In the genomic region with DNA sequence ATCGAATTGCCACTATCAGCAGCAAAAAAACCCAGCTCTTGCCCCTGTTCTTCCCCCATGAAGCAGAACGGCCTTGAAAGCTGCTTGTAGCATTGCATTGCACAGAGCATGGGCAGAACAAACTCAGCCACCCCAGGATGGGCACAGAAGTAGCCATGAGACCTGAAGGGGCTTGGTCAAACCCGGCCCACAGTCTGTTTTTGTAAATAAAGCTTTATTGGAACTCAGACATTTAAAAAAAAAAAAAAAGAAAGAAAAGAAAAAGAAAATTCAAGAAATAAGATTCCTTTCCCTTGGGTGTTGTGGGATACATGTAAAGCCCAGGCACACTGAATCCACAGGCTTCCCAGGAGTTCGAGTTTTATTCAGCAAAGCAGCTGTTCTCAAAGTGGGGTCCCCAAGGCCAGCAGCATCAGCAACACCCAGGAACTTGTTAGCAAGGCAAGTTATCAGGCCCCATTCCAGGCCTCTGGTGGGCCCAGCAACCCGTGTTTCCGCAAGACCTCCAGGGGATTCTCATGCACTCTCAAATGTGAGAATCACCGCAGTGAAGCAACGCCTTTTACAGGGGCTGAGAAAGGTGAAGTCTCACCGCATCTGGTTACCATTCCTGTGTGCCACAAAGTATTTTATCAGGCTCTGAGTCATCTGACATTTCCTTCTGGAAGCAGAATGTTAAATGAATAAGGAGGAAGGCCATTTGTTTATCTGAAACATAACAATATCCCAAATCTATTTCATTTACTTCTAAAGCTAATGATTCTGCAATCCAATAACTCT, we compare ENCODE assay signal across 14 cellular contexts.
DNase-seq lines count a peak whose midpoint lies in the region; ATAC-seq and TF ChIP-seq lines count a peak whose summit lies in the region.
"Had no signal": no experiment of that assay in that cellular context is flagged by ENCODE, and none has a peak within 500 bp of the region (broad histone marks: within the 10 kb centered on the region; RNA-seq: fewer than 3 reads in every experiment).

No MANE protein-coding gene starts in this region.

- no peaks in the 10 kb centered on the region for H3K9me3 ChIP-seq in PC-3 (ENCODE audit: low read length)
- H3K9me3 ChIP-seq in endodermal cell (ENCODE audit: control insufficient read depth, low read length), result no peaks in the 10 kb centered on the region
- H3K9me3 ChIP-seq in trophoblast cell (ENCODE audit: insufficient read depth, low read depth, low read length), result peaks cover 2% of the 10 kb centered on the region
- H3K9me3 ChIP-seq in tibial nerve, result no peaks in the 10 kb centered on the region
- no peaks in the 10 kb centered on the region for H3K9me3 ChIP-seq in smooth muscle cell (replicated peaks; ENCODE audit: low read depth)
- H3K9me3 ChIP-seq: Caco-2, colonic mucosa, HAP-1 had no signal

- no peak overlapping the region for H4K12ac ChIP-seq in trophoblast cell (ENCODE audit: low read depth, low read length)

- DNase-seq in EH (ENCODE audit: low read depth) (peak; percentile 82), PC-3 (peak; percentile 97), endodermal cell (peak; percentile 77), trophoblast cell (peak; percentile 35 to 74), cerebellar cortex (ENCODE audit: low spot score) (no peak), tibial nerve (ENCODE audit: low spot score in 2 of 2) (no peak), smooth muscle cell (lab: John Stamatoyannopoulos, UW; ENCODE audit: unreplicated experiment) (no peak)
- DNase-seq: activated CD4-positive, alpha-beta memory T cell treated with anti-CD3 and anti-CD28 coated beads, Interleukin-2, amount 10 ng/mL, durations not matched to agents 7 days and 5 days; activated gamma-delta T cell; Caco-2; colonic mucosa; T-helper 9 cell had no signal

- H3K36me3 ChIP-seq in PC-3 (ENCODE audit: low read depth, low read length) (no peaks in the 10 kb centered on the region), endodermal cell (ENCODE audit: control insufficient read depth, insufficient read depth, low read length) (no peaks in the 10 kb centered on the region), trophoblast cell (ENCODE audit: control insufficient read depth in 1 of 2, insufficient read depth in 2 of 2, low read length in 2 of 2) (no peaks in the 10 kb centered on the region), tibial nerve (no peaks in the 10 kb centered on the region), smooth muscle cell (ENCODE audit: low read depth) (no peaks in the 10 kb centered on the region)
- H3K36me3 ChIP-seq: colonic mucosa, HAP-1 had no signal

- TF ChIP-seq EP300 in tibial nerve (IDR thresholded peaks at IDR 0.05), result no peak

- CTCF ChIA-PET in PC-3 (lab: Charles Lee), result interaction anchor here (0.7 to 2.0 kb wide), 3 partner anchors 224 to 257 kb away, joined by 4 to 14 read pairs (median 4); no protein-coding TSS in a partner anchor

- no peak overlapping the region for H2AK5ac ChIP-seq in trophoblast cell (ENCODE audit: low read length)

- no peak overlapping the region for H4K8ac ChIP-seq in trophoblast cell (ENCODE audit: low read depth, low read length)

- ATAC-seq in PC-3 (peak; percentile 87), GM19328 (IDR thresholded peaks at IDR 0.05; ENCODE audit: unreplicated experiment) (no peak)

- TF ChIP-seq CTCF in PC-3 (conservative IDR thresholded peaks at IDR 0.05; ENCODE audit: low read depth, low read length) (no peak), endodermal cell (conservative IDR thresholded peaks at IDR 0.05) (no peak), tibial nerve (IDR thresholded peaks at IDR 0.05) (no peak), smooth muscle cell (IDR thresholded peaks at IDR 0.05; ENCODE audit: borderline replicate concordance, insufficient read depth, poor library complexity, severe bottlenecking) (no peak)

- H3K36me3 Mint-ChIP-seq in endodermal cell (ENCODE audit: low read depth), result no peaks in the 10 kb centered on the region

- H3K27ac ChIP-seq in PC-3 (ENCODE audit: low read length), result peak overlapping the region; percentile 88
- no peak overlapping the region for H3K27ac ChIP-seq in endodermal cell (ENCODE audit: low read depth, low read length)
- no peak overlapping the region for H3K27ac ChIP-seq in trophoblast cell (ENCODE audit: low read depth, low read length)
- no peak overlapping the region for H3K27ac ChIP-seq in tibial nerve
- H3K27ac ChIP-seq in smooth muscle cell (ENCODE audit: low read depth), result no peak overlapping the region
- H3K27ac ChIP-seq: colonic mucosa had no signal

- H4K91ac ChIP-seq in trophoblast cell (ENCODE audit: low read depth, low read length), result no peak overlapping the region

- no peak overlapping the region for H2BK5ac ChIP-seq in trophoblast cell (ENCODE audit: low read depth, low read length, poor library complexity)

- H3K27me3 ChIP-seq in PC-3 (ENCODE audit: low read length) (no peaks in the 10 kb centered on the region), endodermal cell (ENCODE audit: control insufficient read depth, insufficient read depth, low read length, poor library complexity, severe bottlenecking) (no peaks in the 10 kb centered on the region), trophoblast cell (ENCODE audit: insufficient read depth, low read length) (no peaks in the 10 kb centered on the region), tibial nerve (no peaks in the 10 kb centered on the region), smooth muscle cell (ENCODE audit: low read depth) (no peaks in the 10 kb centered on the region)
- H3K27me3 ChIP-seq: colonic mucosa had no signal

- POLR2A ChIA-PET in PC-3 (lab: Charles Lee; ENCODE audit: unreplicated experiment), result interaction anchor here (0.6 kb wide), 1 partner anchor 312 kb away, joined by 5 read pairs; no protein-coding TSS in a partner anchor

- H2BK120ac ChIP-seq in trophoblast cell (ENCODE audit: insufficient read depth, low read length, poor library complexity), result no peak overlapping the region

- H3K4me3 ChIP-seq in PC-3 (ENCODE audit: low read length) (peak overlapping the region; percentile 10; the same call in 1 of the 2 replicates), endodermal cell (ENCODE audit: low read length) (no peak overlapping the region), trophoblast cell (ENCODE audit: low read depth, low read length) (no peak overlapping the region), tibial nerve (no peak overlapping the region), smooth muscle cell (no peak overlapping the region)
- H3K4me3 ChIP-seq: colonic mucosa, HAP-1 had no signal

- no peak overlapping the region for H3K23ac ChIP-seq in trophoblast cell (ENCODE audit: low read length)

- no TSS peak for BruUV-seq in PC-3 (replicated peaks; lab: Mats Ljungman, UMichigan)

- H3K9me2 ChIP-seq in PC-3 (replicated peaks; ENCODE audit: low read length), result no peaks in the 10 kb centered on the region

- peaks cover 4% of the 10 kb centered on the region for H3K27me3 Mint-ChIP-seq in endodermal cell (ENCODE audit: insufficient read depth)
- H3K27me3 Mint-ChIP-seq: activated CD4-positive, alpha-beta memory T cell treated with anti-CD3 and anti-CD28 coated beads, Interleukin-2, amount 10 ng/mL, durations not matched to agents 7 days and 5 days had no signal

- H3K27ac Mint-ChIP-seq in endodermal cell, result no peak overlapping the region
- H3K27ac Mint-ChIP-seq: activated CD4-positive, alpha-beta memory T cell treated with anti-CD3 and anti-CD28 coated beads, Interleukin-2, amount 10 ng/mL, durations not matched to agents 7 days and 5 days had no signal

- 69 to 74% methylated on average over 8 to 9 of the region's 9 CpGs for WGBS in endodermal cell (ENCODE audit: insufficient coverage in 1 of 2, insufficient read length in 1 of 2), 2 experiments
- no CpG with 5 or more reads among the region's 9 CpGs for WGBS in trophoblast cell (ENCODE audit: extremely low coverage, insufficient coverage, insufficient read length)
- 70 to 84% methylated on average over 9 of the region's 9 CpGs for WGBS in tibial nerve, 2 donors
- 51% methylated on average over 9 of the region's 9 CpGs for WGBS in smooth muscle cell (ENCODE audit: low lambda C conversion rate)

- H2BK12ac ChIP-seq in trophoblast cell (ENCODE audit: low read length), result peak overlapping the region; percentile 34

- no peak overlapping the region for H3K14ac ChIP-seq in trophoblast cell (ENCODE audit: low read length)

- no peak overlapping the region for H3K4ac ChIP-seq in trophoblast cell (ENCODE audit: low read depth, low read length)

- intact Hi-C loops in PC-3 (cut with micrococcal nuclease), result loop anchor here (1.0 kb wide), 1 partner anchor 8 kb away; no protein-coding TSS in a partner anchor

- H4K20me1 ChIP-seq in PC-3 (ENCODE audit: low read length) (no peaks in the 10 kb centered on the region), smooth muscle cell (ENCODE audit: low read depth) (no peaks in the 10 kb centered on the region)

- H3K79me2 ChIP-seq in PC-3 (ENCODE audit: low read length) (no peaks in the 10 kb centered on the region), trophoblast cell (ENCODE audit: control insufficient read depth, insufficient read depth, low read length, poor library complexity) (no peaks in the 10 kb centered on the region), smooth muscle cell (ENCODE audit: low read depth) (no peaks in the 10 kb centered on the region)

- H3K4me1 Mint-ChIP-seq in endodermal cell, result peaks cover 3% of the 10 kb centered on the region

- H3K18ac ChIP-seq in trophoblast cell (ENCODE audit: low read length), result no peak overlapping the region

- H3F3A ChIP-seq in PC-3 (ENCODE audit: low read length, unreplicated experiment) (peaks cover 9% of the 10 kb centered on the region), smooth muscle cell (ENCODE audit: low read depth) (no peaks in the 10 kb centered on the region)

- H3K4me3 Mint-ChIP-seq in endodermal cell, result no peak overlapping the region
- H3K4me3 Mint-ChIP-seq: activated CD4-positive, alpha-beta memory T cell treated with anti-CD3 and anti-CD28 coated beads, Interleukin-2, amount 10 ng/mL, durations not matched to agents 7 days and 5 days had no signal

- H3K79me1 ChIP-seq in trophoblast cell (ENCODE audit: low read length), result no peaks in the 10 kb centered on the region

- no peaks in the 10 kb centered on the region for H3K9me3 Mint-ChIP-seq in endodermal cell
- H3K9me3 Mint-ChIP-seq: activated CD4-positive, alpha-beta memory T cell treated with anti-CD3 and anti-CD28 coated beads, Interleukin-2, amount 10 ng/mL, durations not matched to agents 7 days and 5 days had no signal

- H2AFZ ChIP-seq in PC-3 (ENCODE audit: low read length), result peak overlapping the region; percentile 28
- H2AFZ ChIP-seq in trophoblast cell (ENCODE audit: insufficient read depth, low read length, poor library complexity), result no peak overlapping the region
- H2AFZ ChIP-seq in smooth muscle cell (ENCODE audit: low read depth), result no peak overlapping the region

- no peak for TF ChIP-seq POLR2A in tibial nerve (IDR thresholded peaks at IDR 0.05)

- H3K9ac ChIP-seq in PC-3 (ENCODE audit: low read length) (peak overlapping the region; percentile 57), endodermal cell (ENCODE audit: extremely low read depth, low read length, poor library complexity, severe bottlenecking) (no peak overlapping the region), trophoblast cell (ENCODE audit: low read length) (no peak overlapping the region), smooth muscle cell (ENCODE audit: low read depth) (no peak overlapping the region)

- H3K4me1 ChIP-seq in PC-3 (ENCODE audit: insufficient read depth, low read length) (peaks cover 25% of the 10 kb centered on the region), endodermal cell (ENCODE audit: control insufficient read depth, insufficient read depth, low read length) (no peaks in the 10 kb centered on the region), trophoblast cell (ENCODE audit: control insufficient read depth in 1 of 2, insufficient read depth in 2 of 2, low read length in 2 of 2) (peaks cover 4 to 10% of the 10 kb centered on the region in 2 experiments), tibial nerve (peaks cover 0 to 4% (median 0%) of the 10 kb centered on the region in 4 donors), smooth muscle cell (ENCODE audit: low read depth) (no peaks in the 10 kb centered on the region)
- H3K4me1 ChIP-seq: Caco-2, colonic mucosa, HAP-1 had no signal

- H3K4me2 ChIP-seq in PC-3 (ENCODE audit: low read length), result peak overlapping the region; percentile 65
- H3K4me2 ChIP-seq in trophoblast cell (ENCODE audit: low read length), result no peak overlapping the region
- H3K4me2 ChIP-seq in smooth muscle cell, result no peak overlapping the region

Comparison
In these comparisons a context has a peak if more than half of its experiments do, and no peak if none do; other contexts are left out.
1. DNase-seq: peak in EH (single experiment), PC-3 (single experiment), endodermal cell (single experiment) and trophoblast cell (2 of 2); none in cerebellar cortex (single experiment), tibial nerve (0 of 2) and smooth muscle cell (single experiment).